ENCODE assay signal across 10 cellular contexts in genomic region chr14:95495093-95495492, GRCh38. TPM values are rescaled to one million over a fixed set of nuclear protein-coding genes. Genes with fewer than 3 reads are reported as not detected.
DNase-seq lines count a peak whose midpoint lies in the region; ATAC-seq and TF ChIP-seq lines count a peak whose summit lies in the region.
"Had no signal": no experiment of that assay in that cellular context is flagged by ENCODE, and none has a peak within 500 bp of the region (broad histone marks: within the 10 kb centered on the region; RNA-seq: fewer than 3 reads in every experiment).

No MANE protein-coding gene starts in this region.

- H3K4me1 ChIP-seq in colonic mucosa: peaks cover 23% of the 10 kb centered on the region
- H3K4me1 ChIP-seq in spleen: peaks cover 37 to 87% (median 66%) of the 10 kb centered on the region in 6 donors
- peaks cover 26 to 40% of the 10 kb centered on the region in 2 donors for H3K4me1 ChIP-seq in gastrocnemius medialis

- 71 to 92% (median 89%) methylated on average over 3 of the region's 3 CpGs for WGBS in spleen, 5 donors

- intact Hi-C loops in colonic mucosa (cut with DNase I): no loop called here
- intact Hi-C loops in spleen (cut with DNase I; ENCODE audit: low total_unique reads): no loop called here
- intact Hi-C loops in gastrocnemius medialis (cut with DNase I; ENCODE audit: low total_unique reads): no loop called here

- no peak overlapping the region for H3K4me3 Mint-ChIP-seq in chondrocyte (ENCODE audit: unreplicated experiment)

- peaks cover 6% of the 10 kb centered on the region for H3K9me3 Mint-ChIP-seq in chondrocyte (ENCODE audit: low read depth)

- H3K36me3 ChIP-seq in KOPT-K1 (ENCODE audit: insufficient read depth, low read length): no peaks in the 10 kb centered on the region
- no peaks in the 10 kb centered on the region for H3K36me3 ChIP-seq in colonic mucosa
- H3K36me3 ChIP-seq in spleen: peaks cover 0 to 11% (median 0%) of the 10 kb centered on the region in 6 donors
- no peaks in the 10 kb centered on the region for H3K36me3 ChIP-seq in gastrocnemius medialis
- H3K36me3 ChIP-seq: SJSA1 had no signal

- H3K9me3 ChIP-seq in KOPT-K1 (ENCODE audit: insufficient read depth, low read length, poor library complexity, severe bottlenecking) (peaks cover 7% of the 10 kb centered on the region), colonic mucosa (no peaks in the 10 kb centered on the region), spleen (no peaks in the 10 kb centered on the region), gastrocnemius medialis (no peaks in the 10 kb centered on the region)
- H3K9me3 ChIP-seq: mucosa of descending colon, SJSA1 had no signal

- TF ChIP-seq POLR2A in spleen (IDR thresholded peaks at IDR 0.05) (no peak), gastrocnemius medialis (IDR thresholded peaks at IDR 0.05) (no peak)

- TF ChIP-seq CTCF in colonic mucosa (IDR thresholded peaks at IDR 0.05) (no peak), spleen (IDR thresholded peaks at IDR 0.05 in 8 of 11, conservative IDR thresholded peaks at IDR 0.05 in 3 of 11) (no peak), gastrocnemius medialis (IDR thresholded peaks at IDR 0.05 in 4 of 5, conservative IDR thresholded peaks at IDR 0.05 in 1 of 5) (no peak), chondrocyte (IDR thresholded peaks at IDR 0.05) (no peak)

- peak; percentile 21 for ATAC-seq in GM18867 (IDR thresholded peaks at IDR 0.05; ENCODE audit: unreplicated experiment)
- ATAC-seq in gastrocnemius medialis: no peak

- in situ Hi-C loops in gastrocnemius medialis (cut with MboI; ENCODE audit: low sequenced_read_pairs in 4 of 4): no loop called here

- H3K4me3 ChIP-seq in colonic mucosa: no peak overlapping the region
- peak overlapping the region in 1 of 8 donors; percentile 36 for H3K4me3 ChIP-seq in spleen
- H3K4me3 ChIP-seq in gastrocnemius medialis: no peak overlapping the region
- H3K4me3 ChIP-seq: mucosa of descending colon, SJSA1 had no signal

- H3K27ac ChIP-seq in KOPT-K1 (ENCODE audit: low read depth, low read length, poor library complexity, severe bottlenecking): peak overlapping the region; percentile 35
- peak overlapping the region; percentile 61 for H3K27ac ChIP-seq in colonic mucosa
- peak overlapping the region; percentile 58 to 89 (median 80) for H3K27ac ChIP-seq in spleen
- H3K27ac ChIP-seq in gastrocnemius medialis: no peak overlapping the region
- H3K27ac ChIP-seq: SJSA1 had no signal

- DNase-seq in colonic mucosa (no peak), spleen (no peak), gastrocnemius medialis (no peak), chondrocyte (ENCODE audit: low spot score) (no peak), SHP77 treated with DMSO at 0.1 percent for 48 hours (lab: John Stamatoyannopoulos, UW) (no peak)
- DNase-seq: NCI-H1092 had no signal

- H3K27ac Mint-ChIP-seq in chondrocyte (ENCODE audit: unreplicated experiment): no peak overlapping the region

- H3K27me3 Mint-ChIP-seq in chondrocyte (ENCODE audit: low read depth): no peaks in the 10 kb centered on the region

- no peaks in the 10 kb centered on the region for H3K36me3 Mint-ChIP-seq in chondrocyte (ENCODE audit: low read depth)

- H3K27me3 ChIP-seq in colonic mucosa (no peaks in the 10 kb centered on the region), spleen (replicated peaks in 1 of 7) (no peaks in the 10 kb centered on the region), gastrocnemius medialis (no peaks in the 10 kb centered on the region)
- H3K27me3 ChIP-seq: SJSA1 had no signal

- H3K9ac ChIP-seq in colonic mucosa (ENCODE audit: low read depth in 2 of 2, low read length in 2 of 2): peak overlapping the region in 1 of 2 donors; percentile 46

- peaks cover 34% of the 10 kb centered on the region for H3K4me1 Mint-ChIP-seq in chondrocyte (ENCODE audit: low read depth)

RNA-seq across cellular contexts. Expression of gene SYNE3, which starts 21.4 kb away (rescaled TPM):
- 1 to 10 TPM; 7.3 to 9.5 TPM for total RNA-seq in colonic mucosa
- 10 to 100 TPM; 26.8 to 34.5 (median 28.9) TPM for total RNA-seq in spleen
- 1 to 10 TPM; 1.4 to 5.2 (median 1.8) TPM for polyA plus RNA-seq in spleen
- total RNA-seq in gastrocnemius medialis: 1 to 10 TPM; 4.7 to 7.1 (median 5.1) TPM
- 21.4 to 22.3 TPM (median 22.0 TPM) in 3 replicates for total RNA-seq in chondrocyte

RNA-seq across cellular contexts. Expression of gene GLRX5, which starts 39.8 kb away (rescaled TPM):
- total RNA-seq in colonic mucosa (10 to 100 TPM; 51.9 to 64.6 TPM), spleen (10 to 100 TPM; 18.2 to 48.4 (median 24.6) TPM), gastrocnemius medialis (10 to 100 TPM; 28.0 to 83.2 (median 74.0) TPM), chondrocyte (30.9 to 38.9 TPM (median 33.4 TPM) in 3 replicates)
- 10 to 100 TPM; 24.4 to 37.3 (median 34.0) TPM for polyA plus RNA-seq in spleen

Comparison
In these comparisons a context has a peak if more than half of its experiments do, and no peak if none do; other contexts are left out.
1. H3K27ac ChIP-seq: peak in KOPT-K1 (single experiment), colonic mucosa (single experiment) and spleen (8 of 8); none in gastrocnemius medialis (0 of 4).